In the genomic region with DNA sequence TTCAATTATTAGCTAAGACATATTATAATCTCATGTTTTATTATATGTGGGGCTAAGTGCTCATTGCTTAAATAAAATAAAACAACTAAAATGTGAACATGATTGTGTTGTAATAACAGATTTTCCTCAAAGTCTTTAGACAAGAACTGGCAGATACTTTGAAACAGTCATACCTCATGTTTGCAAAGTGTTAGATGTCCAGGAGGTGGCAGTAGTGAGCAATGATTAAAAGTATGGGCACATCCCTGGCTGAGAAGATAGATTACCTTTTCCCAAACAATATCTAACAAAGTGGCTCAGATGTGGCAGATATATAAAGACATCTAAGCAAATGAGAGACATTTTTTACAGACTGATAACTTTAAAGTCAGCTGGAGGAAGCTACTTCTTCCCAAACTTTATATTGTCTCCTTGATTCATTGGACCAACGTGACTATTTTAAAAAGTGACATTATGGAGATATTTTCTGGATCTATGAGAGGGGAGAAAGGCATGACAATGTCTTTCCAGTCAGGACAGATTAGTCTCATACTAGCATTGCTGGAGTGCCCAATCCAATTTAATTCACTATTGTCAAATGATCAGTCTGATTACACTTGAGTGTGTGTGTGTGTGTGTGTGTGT, we compare ENCODE assay signal across 9 cellular contexts.
A peak's percentile ranks its signal among the peaks of the same experiment; 100 is the strongest.
DNase-seq lines count a peak whose midpoint lies in the region; ATAC-seq and TF ChIP-seq lines count a peak whose summit lies in the region.
"Had no signal": no experiment of that assay in that cellular context is flagged by ENCODE, and none has a peak within 500 bp of the region (broad histone marks: within the 10 kb centered on the region; RNA-seq: fewer than 3 reads in every experiment).

No MANE protein-coding gene starts in this region.

- no peak overlapping the region for H3K4me3 ChIP-seq in choroid plexus epithelial cell (ENCODE audit: low read depth, low read length)
- no peak overlapping the region for H3K4me3 ChIP-seq in uterus

- H3K27me3 ChIP-seq in uterus = no peaks in the 10 kb centered on the region

- no peaks in the 10 kb centered on the region for H3K9me3 Mint-ChIP-seq in memory B cell
- H3K9me3 Mint-ChIP-seq: central memory CD8-positive, alpha-beta T cell had no signal

- DNase-seq in NCI-H2196 (lab: John Stamatoyannopoulos, UW; ENCODE audit: unreplicated experiment) (peak; percentile 57), NCI-H2196 treated with DMSO at 0.1 percent for 48 hours (lab: John Stamatoyannopoulos, UW; ENCODE audit: unreplicated experiment) (no peak), SK-N-DZ (ENCODE audit: low spot score) (peak; percentile 31), choroid plexus epithelial cell (ENCODE audit: low read depth) (peak; percentile 65), memory B cell (ENCODE audit: low spot score in 2 of 2) (peak; percentile 24 to 42), uterus (no peak)

- intact Hi-C loops in uterus (cut with DNase I; ENCODE audit: low total_unique reads) = no loop called here

- H3K36me3 Mint-ChIP-seq in memory B cell = no peaks in the 10 kb centered on the region

- H3K4me1 ChIP-seq in uterus = no peaks in the 10 kb centered on the region

- no peak for TF ChIP-seq POLR2A in uterus (IDR thresholded peaks at IDR 0.05)

- no peak overlapping the region for H3K27ac ChIP-seq in uterus

- no peak for TF ChIP-seq EP300 in Ishikawa (IDR thresholded peaks at IDR 0.05; ENCODE audit: borderline replicate concordance)

- ATAC-seq in GM21367 (IDR thresholded peaks at IDR 0.05; ENCODE audit: unreplicated experiment) (peak; percentile 87), memory B cell (ENCODE audit: low read depth) (peak; percentile 60)

- peak; percentile 37 for TF ChIP-seq RAD21 in Ishikawa (IDR thresholded peaks at IDR 0.05; ENCODE audit: low read depth)

- no peaks in the 10 kb centered on the region for H3K36me3 ChIP-seq in uterus

- TF ChIP-seq CTCF in choroid plexus epithelial cell (conservative IDR thresholded peaks at IDR 0.05; ENCODE audit: low read depth, low read length) (peak; percentile 75), uterus (IDR thresholded peaks at IDR 0.05) (peak in 3 of 4 experiments; percentile 24 to 31 (median 30))

- H3K4me3 Mint-ChIP-seq in memory B cell = no peak overlapping the region
- H3K4me3 Mint-ChIP-seq: central memory CD8-positive, alpha-beta T cell had no signal

- H3K27ac Mint-ChIP-seq in memory B cell = peak overlapping the region; percentile 38

- H3K4me1 Mint-ChIP-seq in memory B cell = peaks cover 3% of the 10 kb centered on the region
- H3K4me1 Mint-ChIP-seq: central memory CD8-positive, alpha-beta T cell had no signal

- H3K9me3 ChIP-seq in uterus = no peaks in the 10 kb centered on the region

- peaks cover 2% of the 10 kb centered on the region for H3K27me3 Mint-ChIP-seq in memory B cell
- H3K27me3 Mint-ChIP-seq: central memory CD8-positive, alpha-beta T cell had no signal

TF ChIP-seq in Ishikawa, 13 proteins besides CTCF, POLR2A, EP300 and RAD21:
- TF ChIP-seq ZBTB7A (IDR thresholded peaks at IDR 0.05; ENCODE audit: low read depth) (no peak), FOXM1 (IDR thresholded peaks at IDR 0.05; ENCODE audit: borderline replicate concordance, low read depth) (no peak), TAF1 (IDR thresholded peaks at IDR 0.05; ENCODE audit: low read depth) (no peak), TCF12 (IDR thresholded peaks at IDR 0.05; ENCODE audit: low read depth) (no peak), TEAD4 (IDR thresholded peaks at IDR 0.05) (no peak), YY1 (IDR thresholded peaks at IDR 0.05; ENCODE audit: low read depth) (no peak), CREB1 (IDR thresholded peaks at IDR 0.05; ENCODE audit: low read depth) (no peak), NFIC (IDR thresholded peaks at IDR 0.05) (no peak)
- TF ChIP-seq, protein P1, sequence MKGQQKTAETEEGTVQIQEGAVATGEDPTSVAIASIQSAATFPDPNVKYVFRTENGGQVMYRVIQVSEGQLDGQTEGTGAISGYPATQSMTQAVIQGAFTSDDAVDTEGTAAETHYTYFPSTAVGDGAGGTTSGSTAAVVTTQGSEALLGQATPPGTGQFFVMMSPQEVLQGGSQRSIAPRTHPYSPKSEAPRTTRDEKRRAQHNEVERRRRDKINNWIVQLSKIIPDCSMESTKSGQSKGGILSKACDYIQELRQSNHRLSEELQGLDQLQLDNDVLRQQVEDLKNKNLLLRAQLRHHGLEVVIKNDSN (IDR thresholded peaks at IDR 0.05) = no peak
- TF ChIP-seq, protein P2, sequence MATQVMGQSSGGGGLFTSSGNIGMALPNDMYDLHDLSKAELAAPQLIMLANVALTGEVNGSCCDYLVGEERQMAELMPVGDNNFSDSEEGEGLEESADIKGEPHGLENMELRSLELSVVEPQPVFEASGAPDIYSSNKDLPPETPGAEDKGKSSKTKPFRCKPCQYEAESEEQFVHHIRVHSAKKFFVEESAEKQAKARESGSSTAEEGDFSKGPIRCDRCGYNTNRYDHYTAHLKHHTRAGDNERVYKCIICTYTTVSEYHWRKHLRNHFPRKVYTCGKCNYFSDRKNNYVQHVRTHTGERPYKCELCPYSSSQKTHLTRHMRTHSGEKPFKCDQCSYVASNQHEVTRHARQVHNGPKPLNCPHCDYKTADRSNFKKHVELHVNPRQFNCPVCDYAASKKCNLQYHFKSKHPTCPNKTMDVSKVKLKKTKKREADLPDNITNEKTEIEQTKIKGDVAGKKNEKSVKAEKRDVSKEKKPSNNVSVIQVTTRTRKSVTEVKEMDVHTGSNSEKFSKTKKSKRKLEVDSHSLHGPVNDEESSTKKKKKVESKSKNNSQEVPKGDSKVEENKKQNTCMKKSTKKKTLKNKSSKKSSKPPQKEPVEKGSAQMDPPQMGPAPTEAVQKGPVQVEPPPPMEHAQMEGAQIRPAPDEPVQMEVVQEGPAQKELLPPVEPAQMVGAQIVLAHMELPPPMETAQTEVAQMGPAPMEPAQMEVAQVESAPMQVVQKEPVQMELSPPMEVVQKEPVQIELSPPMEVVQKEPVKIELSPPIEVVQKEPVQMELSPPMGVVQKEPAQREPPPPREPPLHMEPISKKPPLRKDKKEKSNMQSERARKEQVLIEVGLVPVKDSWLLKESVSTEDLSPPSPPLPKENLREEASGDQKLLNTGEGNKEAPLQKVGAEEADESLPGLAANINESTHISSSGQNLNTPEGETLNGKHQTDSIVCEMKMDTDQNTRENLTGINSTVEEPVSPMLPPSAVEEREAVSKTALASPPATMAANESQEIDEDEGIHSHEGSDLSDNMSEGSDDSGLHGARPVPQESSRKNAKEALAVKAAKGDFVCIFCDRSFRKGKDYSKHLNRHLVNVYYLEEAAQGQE (IDR thresholded peaks at IDR 0.05; ENCODE audit: low read depth) = no peak
- TF ChIP-seq, protein P3, sequence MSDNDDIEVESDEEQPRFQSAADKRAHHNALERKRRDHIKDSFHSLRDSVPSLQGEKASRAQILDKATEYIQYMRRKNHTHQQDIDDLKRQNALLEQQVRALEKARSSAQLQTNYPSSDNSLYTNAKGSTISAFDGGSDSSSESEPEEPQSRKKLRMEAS (IDR thresholded peaks at IDR 0.05) = no peak

Comparison
In these comparisons a context has a peak if more than half of its experiments do, and no peak if none do; other contexts are left out.
1. DNase-seq: peak in NCI-H2196 (single experiment), SK-N-DZ (single experiment), choroid plexus epithelial cell (single experiment) and memory B cell (2 of 2); none in NCI-H2196 treated with DMSO at 0.1 percent for 48 hours (single experiment) and uterus (0 of 2).